In genomic region chr18:75131455-75132000, GRCh38 we compare ENCODE assay signal across 20 cellular contexts.
A peak's percentile ranks its signal among the peaks of the same experiment; 100 is the strongest.
DNase-seq lines count a peak whose midpoint lies in the region; ATAC-seq and TF ChIP-seq lines count a peak whose summit lies in the region.
"Had no signal": no experiment of that assay in that cellular context is flagged by ENCODE, and none has a peak within 500 bp of the region (broad histone marks: within the 10 kb centered on the region; RNA-seq: fewer than 3 reads in every experiment).

No MANE protein-coding gene starts in this region.

- H3K4me3 ChIP-seq in right atrium auricular region: peak overlapping the region in 1 of 2 donors; percentile 14
- H3K4me3 ChIP-seq: SJSA1 had no signal

- TF ChIP-seq CTCF in right atrium auricular region (IDR thresholded peaks at IDR 0.05): no peak

- intact Hi-C loops in Right ventricle myocardium superior (cut with DNase I) (no loop called here), posterior vena cava (cut with DNase I) (no loop called here)

- H3K9me3 ChIP-seq in right atrium auricular region: no peaks in the 10 kb centered on the region
- H3K9me3 ChIP-seq: gastroesophageal sphincter, SJSA1 had no signal

- no peaks in the 10 kb centered on the region for H3K27me3 ChIP-seq in right atrium auricular region
- H3K27me3 ChIP-seq: gastroesophageal sphincter, SJSA1 had no signal

- H3K4me1 ChIP-seq in right atrium auricular region: no peaks in the 10 kb centered on the region

- ATAC-seq in Right ventricle myocardium superior (ENCODE audit: poor library complexity): no peak
- no peak for ATAC-seq in HG02852 (IDR thresholded peaks at IDR 0.05; ENCODE audit: unreplicated experiment)
- ATAC-seq in GM21390 (IDR thresholded peaks at IDR 0.05; ENCODE audit: unreplicated experiment): no peak
- ATAC-seq: CD8-positive, alpha-beta T cell; gastroesophageal sphincter; stimulated activated effector memory CD8-positive, alpha-beta T cell treated with anti-CD3 and anti-CD28 coated beads, Interleukin-12 subunit alpha, Interleukin-12 subunit beta, amount 100 ng/mL, for 72 hours had no signal

- no peaks in the 10 kb centered on the region for H3K36me3 ChIP-seq in right atrium auricular region
- H3K36me3 ChIP-seq: gastroesophageal sphincter, SJSA1 had no signal

- no peak overlapping the region for H3K27ac ChIP-seq in right atrium auricular region
- H3K27ac ChIP-seq: gastroesophageal sphincter, SJSA1 had no signal

- DNase-seq in right atrium auricular region (ENCODE audit: low spot score): peak; percentile 55
- no peak for DNase-seq in Right ventricle myocardium superior
- peak; percentile 32 for DNase-seq in ecto neural progenitor cell (ENCODE audit: low spot score)
- peak; percentile 40 for DNase-seq in posterior vena cava (ENCODE audit: low spot score)
- DNase-seq in stimulated activated naive CD4-positive, alpha-beta T cell treated with Interleukin-2 at 50 U/mL for 16 hours (lab: John Stamatoyannopoulos, UW): no peak
- DNase-seq in stimulated activated CD8-positive, alpha-beta memory T cell treated with anti-CD3 and anti-CD28 coated beads, Interleukin-4, amount 100 ng/mL, for 48 hours: no peak
- DNase-seq: ACHN; activated CD4-positive, CD25-positive, alpha-beta regulatory T cell treated with anti-CD3 and anti-CD28 coated beads, Interleukin-2, amount 50 U/mL, for 72 hours; activated effector memory CD4-positive, alpha-beta T cell treated with anti-CD3 and anti-CD28 coated beads, Interleukin-2, amount 50 U/mL, for 16 hours; amniotic stem cell; DND-41; KBM-7; NCI-H1092; NCI-H524 treated with DMSO at 0.1 percent for 48 hours had no signal

Comparison
In these comparisons a context has a peak if more than half of its experiments do, and no peak if none do; other contexts are left out.
1. DNase-seq: peak in right atrium auricular region (single experiment), ecto neural progenitor cell (single experiment) and posterior vena cava (single experiment); none in Right ventricle myocardium superior (single experiment), stimulated activated naive CD4-positive, alpha-beta T cell treated with Interleukin-2 at 50 U/mL for 16 hours (single experiment) and stimulated activated CD8-positive, alpha-beta memory T cell treated with anti-CD3 and anti-CD28 coated beads, Interleukin-4, amount 100 ng/mL, for 48 hours (single experiment).